ENCODE assay signal across 1 cellular context in genomic region chr18:9803698-9804516, GRCh38.
TF ChIP-seq lines count a peak whose summit lies in the region.

No MANE protein-coding gene starts in this region.

TF ChIP-seq in HepG2, 621 proteins besides CTCF, POLR2A, EP300 and RAD21 (continued from another document and continues in another):
- TF ChIP-seq ZNF124 (CRISPR knock-in tag; IDR thresholded peaks at IDR 0.05) (no peak), ZNF605 (CRISPR knock-in tag; IDR thresholded peaks at IDR 0.05) (0 out of 2 replicates have a peak, but pooled peaks have one; percentile 9), ZFX (CRISPR knock-in tag; IDR thresholded peaks at IDR 0.05; ENCODE audit: low read depth) (peak; percentile 43; the same call in 1 of the 2 replicates), NR2F6 (IDR thresholded peaks at IDR 0.05) (no peak), NR2F6 (CRISPR knock-in tag; IDR thresholded peaks at IDR 0.05) (no peak), NRL (CRISPR knock-in tag; IDR thresholded peaks at IDR 0.05; ENCODE audit: borderline replicate concordance) (0 out of 2 replicates have a peak, but pooled peaks have one; percentile 26), MTF2 (CRISPR knock-in tag; IDR thresholded peaks at IDR 0.05; ENCODE audit: borderline replicate concordance) (no peak), PBX3 (CRISPR knock-in tag; IDR thresholded peaks at IDR 0.05; ENCODE audit: borderline replicate concordance) (no peak), PLSCR1 (CRISPR knock-in tag; IDR thresholded peaks at IDR 0.05; ENCODE audit: borderline replicate concordance) (no peak), BCLAF1 (IDR thresholded peaks at IDR 0.05) (no peak), THAP9 (CRISPR knock-in tag; IDR thresholded peaks at IDR 0.05; ENCODE audit: borderline replicate concordance) (0 out of 2 replicates have a peak, but pooled peaks have one; percentile 32), ATF3 (CRISPR knock-in tag; IDR thresholded peaks at IDR 0.05) (no peak), ZNF503 (CRISPR knock-in tag; IDR thresholded peaks at IDR 0.05) (no peak), MXD3 (CRISPR knock-in tag; IDR thresholded peaks at IDR 0.05) (0 out of 2 replicates have a peak, but pooled peaks have one; percentile 54), PHF21A (CRISPR knock-in tag; IDR thresholded peaks at IDR 0.05) (no peak), ZC3H4 (CRISPR knock-in tag; IDR thresholded peaks at IDR 0.05; ENCODE audit: borderline replicate concordance) (no peak), NR1H2 (CRISPR knock-in tag; IDR thresholded peaks at IDR 0.05; ENCODE audit: borderline replicate concordance, low read depth) (no peak), ZNF318 (CRISPR knock-in tag; IDR thresholded peaks at IDR 0.05) (no peak), ZKSCAN1 (IDR thresholded peaks at IDR 0.05; ENCODE audit: low read length) (no peak), GPN1 (CRISPR knock-in tag; IDR thresholded peaks at IDR 0.05; ENCODE audit: borderline replicate concordance) (no peak), TERF1 (CRISPR knock-in tag; IDR thresholded peaks at IDR 0.05) (no peak), ZNF83 (CRISPR knock-in tag; IDR thresholded peaks at IDR 0.05; ENCODE audit: borderline replicate concordance) (no peak), ZNF12 (CRISPR knock-in tag; IDR thresholded peaks at IDR 0.05) (no peak), ZNF121 (CRISPR knock-in tag; IDR thresholded peaks at IDR 0.05) (no peak), MYC (CRISPR knock-in tag; IDR thresholded peaks at IDR 0.05; ENCODE audit: borderline replicate concordance) (peak; percentile 35; the same call in 1 of the 2 replicates), THAP8 (CRISPR knock-in tag; IDR thresholded peaks at IDR 0.05; ENCODE audit: borderline replicate concordance) (no peak), AHR (CRISPR knock-in tag; IDR thresholded peaks at IDR 0.05) (0 out of 2 replicates have a peak, but pooled peaks have one; percentile 22), TAF1 (CRISPR knock-in tag; IDR thresholded peaks at IDR 0.05) (peak; percentile 35; the same call in 1 of the 2 replicates), ZNF205 (CRISPR knock-in tag; IDR thresholded peaks at IDR 0.05) (no peak)
